ENCODE assay signal across 40 cellular contexts in the genomic region with DNA sequence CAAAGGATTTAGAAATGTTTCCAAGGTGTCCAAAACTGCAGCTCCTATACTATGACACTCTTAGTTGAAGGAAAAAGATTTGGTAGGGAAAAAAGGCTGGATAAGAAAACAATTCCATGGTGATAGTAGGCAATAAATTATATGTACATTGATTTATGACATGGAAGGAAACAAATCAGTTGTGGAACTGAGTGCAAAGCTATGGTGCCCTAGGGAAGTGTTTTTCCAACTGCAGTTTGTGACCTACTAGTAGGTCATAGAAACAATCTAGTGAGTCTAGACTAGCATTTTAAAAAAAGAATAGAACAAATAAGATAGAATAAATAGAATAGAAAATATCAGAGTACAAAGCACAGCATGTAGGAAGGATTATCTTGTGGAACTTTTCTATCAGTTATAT.
"Had no signal": no experiment of that assay in that cellular context is flagged by ENCODE, and none has a peak within 500 bp of the region (broad histone marks: within the 10 kb centered on the region; RNA-seq: fewer than 3 reads in every experiment).

No MANE protein-coding gene starts in this region.

- H3K27me3 Mint-ChIP-seq: activated naive CD4-positive, alpha-beta T cell treated with anti-CD3 and anti-CD28 coated beads, Interleukin-2, amount 10 ng/mL, durations not matched to agents 7 days and 5 days; activated naive CD8-positive, alpha-beta T cell; activated naive CD8-positive, alpha-beta T cell treated with anti-CD3 and anti-CD28 coated beads for 36 hours; activated naive CD8-positive, alpha-beta T cell treated with anti-CD3 and anti-CD28 coated beads, Interleukin-2, amount 10 ng/mL, durations not matched to agents 7 days and 5 days; activated naive CD8-positive, alpha-beta T cell treated with anti-CD3 and anti-CD28 coated beads, Interleukin-2, amount 50 U/mL, for 24 hours; activated T-cell treated with anti-CD3 and anti-CD28 coated beads, Interleukin-2, amount 50 U/mL, for 24 hours; activated T-helper 17 cell treated with anti-CD3 and anti-CD28 coated beads, Interleukin-2, amount 50 U/mL, for 72 hours; brain; central memory CD8-positive, alpha-beta T cell had no signal

- H3K4me3 ChIP-seq: adrenal gland, ascending aorta, body of pancreas, breast epithelium, cardiac muscle cell had no signal

- ATAC-seq: activated naive CD4-positive, alpha-beta T cell treated with anti-CD3 and anti-CD28 coated beads, Interleukin-2, amount 50 U/mL, for 72 hours; activated naive CD8-positive, alpha-beta T cell treated with anti-CD3 and anti-CD28 coated beads, Interleukin-2, amount 50 U/mL, for 24 hours; activated T-cell treated with anti-CD3 and anti-CD28 coated beads, Interleukin-2, amount 50 U/mL, for 4 hours; activated T-cell treated with anti-CD3 and anti-CD28 coated beads, Interleukin-2, amount 50 U/mL, for 72 hours; activated T-helper 17 cell treated with anti-CD3 and anti-CD28 coated beads, Interleukin-2, amount 50 U/mL, for 72 hours; body of pancreas had no signal

- H3K4me1 ChIP-seq: adrenal gland, ascending aorta, body of pancreas, breast epithelium had no signal

- H3K36me3 ChIP-seq: adrenal gland, ascending aorta, brain microvascular endothelial cell, breast epithelium, cardiac muscle cell had no signal

- H3K27ac Mint-ChIP-seq: activated naive CD4-positive, alpha-beta T cell treated with anti-CD3 and anti-CD28 coated beads for 36 hours; activated naive CD4-positive, alpha-beta T cell treated with anti-CD3 and anti-CD28 coated beads, Interleukin-2, amount 10 ng/mL, durations not matched to agents 7 days and 5 days; activated naive CD4-positive, alpha-beta T cell treated with anti-CD3 and anti-CD28 coated beads, Interleukin-2, amount 50 U/mL, for 24 hours; activated naive CD4-positive, alpha-beta T cell treated with anti-CD3 and anti-CD28 coated beads, Interleukin-2, amount 50 U/mL, for 72 hours; activated naive CD8-positive, alpha-beta T cell; activated naive CD8-positive, alpha-beta T cell treated with anti-CD3 and anti-CD28 coated beads for 36 hours; activated naive CD8-positive, alpha-beta T cell treated with anti-CD3 and anti-CD28 coated beads, Interleukin-2, amount 10 ng/mL, durations not matched to agents 7 days and 5 days; activated naive CD8-positive, alpha-beta T cell treated with anti-CD3 and anti-CD28 coated beads, Interleukin-2, amount 50 U/mL, for 24 hours; activated T-cell treated with anti-CD3 and anti-CD28 coated beads, Interleukin-2, amount 50 U/mL, for 24 hours; activated T-cell treated with anti-CD3 and anti-CD28 coated beads, Interleukin-2, amount 50 U/mL, for 72 hours; activated T-helper 1 cell treated with anti-CD3 and anti-CD28 coated beads, Interleukin-12 subunit alpha, Interleukin-12 subunit beta, Interleukin-2, Interleukin-4 antibody, amounts not matched to agents 30 ng/mL and 10 ng/mL and 1 ng/mL, durations not matched to agents 14 hours and 24 hours and 36 hours; activated T-helper 17 cell treated with anti-CD3 and anti-CD28 coated beads, Interleukin-2, amount 50 U/mL, for 72 hours; activated T-helper 2 cell treated with anti-CD3 and anti-CD28 coated beads, Interferon-gamma antibody, Interleukin-2, Interleukin-4, amounts not matched to agents 10 μg/mL and 5 μg/mL and 100 μg/mL, durations not matched to agents 14 hours and 24 hours and 36 hours had no signal

- H3K36me3 Mint-ChIP-seq: activated naive CD4-positive, alpha-beta T cell treated with anti-CD3 and anti-CD28 coated beads, Interleukin-2, amount 10 ng/mL, durations not matched to agents 7 days and 5 days; activated naive CD8-positive, alpha-beta T cell treated with anti-CD3 and anti-CD28 coated beads for 36 hours; brain had no signal

- H3K27me3 ChIP-seq: adrenal gland, ascending aorta, body of pancreas, brain microvascular endothelial cell, breast epithelium, cardiac muscle cell had no signal

- H3K4me3 Mint-ChIP-seq: activated naive CD4-positive, alpha-beta T cell treated with anti-CD3 and anti-CD28 coated beads for 36 hours; activated naive CD4-positive, alpha-beta T cell treated with anti-CD3 and anti-CD28 coated beads, Interleukin-2, amount 10 ng/mL, durations not matched to agents 7 days and 5 days; activated naive CD4-positive, alpha-beta T cell treated with anti-CD3 and anti-CD28 coated beads, Interleukin-2, amount 50 U/mL, for 24 hours; activated naive CD8-positive, alpha-beta T cell; activated naive CD8-positive, alpha-beta T cell treated with anti-CD3 and anti-CD28 coated beads for 36 hours; activated naive CD8-positive, alpha-beta T cell treated with anti-CD3 and anti-CD28 coated beads, Interleukin-2, amount 10 ng/mL, durations not matched to agents 7 days and 5 days; activated naive CD8-positive, alpha-beta T cell treated with anti-CD3 and anti-CD28 coated beads, Interleukin-2, amount 50 U/mL, for 24 hours; activated T-cell treated with anti-CD3 and anti-CD28 coated beads, Interleukin-2, amount 50 U/mL, for 24 hours; activated T-cell treated with anti-CD3 and anti-CD28 coated beads, Interleukin-2, amount 50 U/mL, for 4 hours; activated T-cell treated with anti-CD3 and anti-CD28 coated beads, Interleukin-2, amount 50 U/mL, for 72 hours; activated T-helper 1 cell treated with anti-CD3 and anti-CD28 coated beads, Interleukin-12 subunit alpha, Interleukin-12 subunit beta, Interleukin-2, Interleukin-4 antibody, amounts not matched to agents 30 ng/mL and 10 ng/mL and 1 ng/mL, durations not matched to agents 14 hours and 24 hours and 36 hours; activated T-helper 17 cell treated with anti-CD3 and anti-CD28 coated beads, Interleukin-2, amount 50 U/mL, for 72 hours; brain; central memory CD8-positive, alpha-beta T cell had no signal

- H3K4me1 Mint-ChIP-seq: activated naive CD4-positive, alpha-beta T cell treated with anti-CD3 and anti-CD28 coated beads, Interleukin-2, amount 10 ng/mL, durations not matched to agents 7 days and 5 days; activated naive CD4-positive, alpha-beta T cell treated with anti-CD3 and anti-CD28 coated beads, Interleukin-2, amount 50 U/mL, for 24 hours; activated naive CD8-positive, alpha-beta T cell treated with anti-CD3 and anti-CD28 coated beads for 36 hours; activated T-helper 17 cell treated with anti-CD3 and anti-CD28 coated beads, Interleukin-2, amount 50 U/mL, for 72 hours; central memory CD8-positive, alpha-beta T cell had no signal

- H3K27ac ChIP-seq: adrenal gland, ascending aorta, body of pancreas, brain microvascular endothelial cell, breast epithelium, cardiac muscle cell had no signal

- H3K9me3 Mint-ChIP-seq: activated naive CD4-positive, alpha-beta T cell treated with anti-CD3 and anti-CD28 coated beads, Interleukin-2, amount 50 U/mL, for 24 hours had no signal

- DNase-seq: activated effector memory CD4-positive, alpha-beta T cell treated with anti-CD3 and anti-CD28 coated beads, Interleukin-2, amount 50 U/mL, for 16 hours; activated effector memory CD4-positive, alpha-beta T cell treated with Interleukin-2 at 50 U/mL for 16 hours; activated gamma-delta T cell; activated gamma-delta T cell treated with Interleukin-2 at 50 U/mL for 16 hours; activated naive CD4-positive, alpha-beta T cell; activated naive CD4-positive, alpha-beta T cell treated with anti-CD3 and anti-CD28 coated beads for 36 hours; activated naive CD4-positive, alpha-beta T cell treated with anti-CD3 and anti-CD28 coated beads, Interleukin-2, amount 10 ng/mL, durations not matched to agents 7 days and 5 days; activated naive CD4-positive, alpha-beta T cell treated with anti-CD3 and anti-CD28 coated beads, Interleukin-2, amount 50 U/mL, for 16 hours; activated naive CD4-positive, alpha-beta T cell treated with Interleukin-2 at 50 U/mL for 16 hours; activated naive CD8-positive, alpha-beta T cell treated with anti-CD3 and anti-CD28 coated beads for 36 hours; activated naive CD8-positive, alpha-beta T cell treated with anti-CD3 and anti-CD28 coated beads, Interleukin-2, amount 10 ng/mL, durations not matched to agents 7 days and 5 days; activated naive CD8-positive, alpha-beta T cell treated with anti-CD3 and anti-CD28 coated beads, Interleukin-2, amount 50 U/mL, for 24 hours; activated T-cell treated with anti-CD3 and anti-CD28 coated beads, Interleukin-2, amount 50 U/mL, for 1 hour; activated T-cell treated with anti-CD3 and anti-CD28 coated beads, Interleukin-2, amount 50 U/mL, for 24 hours; activated T-cell treated with anti-CD3 and anti-CD28 coated beads, Interleukin-2, amount 50 U/mL, for 4 hours; activated T-cell treated with anti-CD3 and anti-CD28 coated beads, Interleukin-2, amount 50 U/mL, for 48 hours; activated T-cell treated with anti-CD3 and anti-CD28 coated beads, Interleukin-2, amount 50 U/mL, for 72 hours; adrenal gland; amniotic stem cell; amygdala; anterior cingulate cortex; aorta; body of pancreas; brain microvascular endothelial cell; caudate nucleus; central memory CD4-positive, alpha-beta T cell; cerebellar nuclear complex had no signal

- H3K9me3 ChIP-seq: adrenal gland, ascending aorta, body of pancreas, breast epithelium had no signal

- FAIRE-seq: astrocyte, bronchial epithelial cell had no signal
